Comparison of ENCODE assay signal across 27 cellular contexts in genomic region chr14:72217164-72217563, GRCh38.
"Had no signal": no experiment of that assay in that cellular context is flagged by ENCODE, and none has a peak within 500 bp of the region (broad histone marks: within the 10 kb centered on the region; RNA-seq: fewer than 3 reads in every experiment).

No MANE protein-coding gene starts in this region.

- H3K4me3 Mint-ChIP-seq: effector memory CD8-positive, alpha-beta T cell; immature natural killer cell; naive thymus-derived CD8-positive, alpha-beta T cell; nephron progenitor cell; stimulated activated memory B cell treated with anti-CD40 and anti-IgM and Interleukin-4, amounts not matched to agents 10 μg/mL and 1 μg/mL and 100 μg/mL, for 72 hours had no signal

- H3K36me3 Mint-ChIP-seq: immature natural killer cell had no signal

- H3K9me3 Mint-ChIP-seq: effector memory CD8-positive, alpha-beta T cell had no signal

- H3K4me1 ChIP-seq: esophagus squamous epithelium, left lung, prostate gland, right atrium auricular region, sigmoid colon, spleen, testis, tibial artery, upper lobe of left lung, uterus had no signal

- H3K27ac ChIP-seq: esophagus squamous epithelium, left lung, prostate gland, right atrium auricular region, sigmoid colon, skin epidermis, spleen, testis, tibial artery, upper lobe of left lung, uterus had no signal

- H3K4me3 ChIP-seq: esophagus squamous epithelium, left lung, prostate gland, right atrium auricular region, sigmoid colon, skin epidermis, spleen, testis, tibial artery, upper lobe of left lung, uterus had no signal

- H3K27me3 ChIP-seq: esophagus squamous epithelium, left lung, right atrium auricular region, sigmoid colon, spleen, testis, tibial artery, upper lobe of left lung, uterus had no signal

- H3K4me1 Mint-ChIP-seq: immature natural killer cell; naive thymus-derived CD8-positive, alpha-beta T cell; stimulated activated memory B cell treated with anti-CD40 and anti-IgM and Interleukin-4, amounts not matched to agents 10 μg/mL and 1 μg/mL and 100 μg/mL, for 72 hours had no signal

- DNase-seq: cortex of kidney; effector memory CD8-positive, alpha-beta T cell; erythroblast; esophagus squamous epithelium; foreskin melanocyte; glutamatergic neuron; hypothalamus; immature natural killer cell; islet precursor cell; left lung; mesendoderm; naive thymus-derived CD8-positive, alpha-beta T cell; nephron progenitor cell; nucleus accumbens; sigmoid colon; spleen; stimulated activated CD4-positive, alpha-beta T cell treated with anti-CD3 and anti-CD28 coated beads, Interleukin-4, amount 100 ng/mL, for 4 hours; stimulated activated naive CD8-positive, alpha-beta T cell treated with anti-CD3 and anti-CD28 coated beads, Interleukin-15, Interleukin-2, amounts not matched to agents 100 U/mL and 50 U/mL, for 24 hours; substantia nigra; testis; tibial artery; upper lobe of left lung; uterus had no signal

- H3K9me3 ChIP-seq: prostate gland, right atrium auricular region, testis, tibial artery, upper lobe of left lung, uterus had no signal

- H3K36me3 ChIP-seq: esophagus squamous epithelium, left lung, prostate gland, right atrium auricular region, sigmoid colon, spleen, tibial artery, upper lobe of left lung, uterus had no signal

- H3K27ac Mint-ChIP-seq: effector memory CD8-positive, alpha-beta T cell; immature natural killer cell; naive thymus-derived CD8-positive, alpha-beta T cell; nephron progenitor cell; stimulated activated memory B cell treated with anti-CD40 and anti-IgM and Interleukin-4, amounts not matched to agents 10 μg/mL and 1 μg/mL and 100 μg/mL, for 72 hours had no signal
